ENCODE assay signal across 17 cellular contexts in the genomic region with DNA sequence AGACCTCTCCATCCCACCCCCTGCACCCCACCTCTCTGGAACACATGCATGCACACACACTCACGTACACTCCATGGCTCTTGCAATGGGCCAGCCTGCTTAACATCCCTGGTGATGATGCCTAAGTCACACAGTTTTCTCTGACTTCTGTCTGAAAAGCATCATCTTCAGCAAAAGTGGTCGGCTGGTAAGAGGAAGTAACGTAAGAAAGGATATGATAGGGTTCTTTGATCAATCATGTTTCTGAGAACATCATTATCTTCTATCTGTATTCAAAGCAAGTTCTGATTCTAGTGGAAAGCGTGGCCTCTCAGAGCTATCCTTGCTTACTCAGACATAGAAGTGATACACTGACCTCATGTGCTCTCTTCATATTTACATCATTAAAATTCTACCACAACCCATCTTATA. TPM values are rescaled to one million over a fixed set of nuclear protein-coding genes. Genes with fewer than 3 reads are reported as not detected.
DNase-seq lines count a peak whose midpoint lies in the region; ATAC-seq lines count a peak whose summit lies in the region.
"Had no signal": no experiment of that assay in that cellular context is flagged by ENCODE, and none has a peak within 500 bp of the region (broad histone marks: within the 10 kb centered on the region; RNA-seq: fewer than 3 reads in every experiment).

No MANE protein-coding gene starts in this region.

- peak; percentile 43 for DNase-seq in CD1c-positive myeloid dendritic cell (ENCODE audit: extremely low spot score)
- DNase-seq in T-cell = peak in 29 of 34 experiments; percentile 21 to 69 (median 46)
- DNase-seq in activated T-cell treated with anti-CD3 and anti-CD28 coated beads, Interleukin-2, amount 50 U/mL, for 24 hours = peak; percentile 56
- DNase-seq in effector memory CD4-positive, alpha-beta T cell = peak; percentile 4 to 29 (median 25)
- DNase-seq in NCI-H345 (lab: John Stamatoyannopoulos, UW) = no peak
- DNase-seq: adrenal gland, erythroblast, NCI-H1417 treated with DMSO at 0.1 percent for 48 hours, NCI-H446, SJCRH30 had no signal

- CTCF ChIA-PET in T-cell (lab: Charles Lee) = interaction anchor here in 1 of 2 donors (0.7 to 1.1 kb wide), 3 partner anchors 17 to 60 kb away, joined by 3 to 6 read pairs (median 4); no protein-coding TSS in a partner anchor

- peak overlapping the region; percentile 77 for H3K27ac ChIP-seq in effector memory CD4-positive, alpha-beta T cell (ENCODE audit: insufficient read depth, low read length, poor library complexity, severe bottlenecking)
- H3K27ac ChIP-seq: KMS-11, SJCRH30 had no signal

- H3K4me3 ChIP-seq in effector memory CD4-positive, alpha-beta T cell (ENCODE audit: insufficient read depth, low read depth, low read length, poor library complexity, severe bottlenecking) = no peak overlapping the region
- H3K4me3 ChIP-seq: adrenal gland, SJCRH30, skin epidermis had no signal

- no peaks in the 10 kb centered on the region for H3K27me3 Mint-ChIP-seq in T-cell
- H3K27me3 Mint-ChIP-seq in activated T-cell treated with anti-CD3 and anti-CD28 coated beads, Interleukin-2, amount 50 U/mL, for 24 hours = no peaks in the 10 kb centered on the region

- H3K9me3 Mint-ChIP-seq in T-cell = peaks cover 0 to under 1% (median 0%) of the 10 kb centered on the region in 3 donors
- peaks cover 8% of the 10 kb centered on the region for H3K9me3 Mint-ChIP-seq in activated T-cell treated with anti-CD3 and anti-CD28 coated beads, Interleukin-2, amount 50 U/mL, for 24 hours

- H3K9me3 ChIP-seq in effector memory CD4-positive, alpha-beta T cell (ENCODE audit: control insufficient read depth, low read length) = no peaks in the 10 kb centered on the region
- H3K9me3 ChIP-seq: adrenal gland, SJCRH30 had no signal

- peak; percentile 73 to 88 (median 78) for ATAC-seq in T-cell (replicated peaks in 1 of 4)
- ATAC-seq in HG02852 (IDR thresholded peaks at IDR 0.05; ENCODE audit: unreplicated experiment) = no peak
- ATAC-seq in GM18502 (IDR thresholded peaks at IDR 0.05; ENCODE audit: poor library complexity, unreplicated experiment) = no peak
- ATAC-seq in GM21526 (IDR thresholded peaks at IDR 0.05; ENCODE audit: low FRiP score, unreplicated experiment) = no peak
- ATAC-seq: HCT116 had no signal

- peaks cover 59 to 86% (median 84%) of the 10 kb centered on the region in 3 donors for H3K4me1 Mint-ChIP-seq in T-cell
- peaks cover 78% of the 10 kb centered on the region for H3K4me1 Mint-ChIP-seq in activated T-cell treated with anti-CD3 and anti-CD28 coated beads, Interleukin-2, amount 50 U/mL, for 24 hours (ENCODE audit: low read depth)

- H3K27ac Mint-ChIP-seq in T-cell = peak overlapping the region; percentile 87 to 93
- peak overlapping the region; percentile 98 for H3K27ac Mint-ChIP-seq in activated T-cell treated with anti-CD3 and anti-CD28 coated beads, Interleukin-2, amount 50 U/mL, for 24 hours
- H3K27ac Mint-ChIP-seq: mesothelial cell of epicardium had no signal

- no peaks in the 10 kb centered on the region for H3K36me3 Mint-ChIP-seq in T-cell
- H3K36me3 Mint-ChIP-seq in activated T-cell treated with anti-CD3 and anti-CD28 coated beads, Interleukin-2, amount 50 U/mL, for 24 hours (ENCODE audit: low read depth) = peaks cover 21% of the 10 kb centered on the region
- H3K36me3 Mint-ChIP-seq: mesothelial cell of epicardium had no signal

- POLR2A ChIA-PET in T-cell (lab: Charles Lee) = interaction anchor here (0.6 to 1.1 kb wide), 3 partner anchors 10 to 140 kb away, joined by 4 to 9 read pairs (median 9); no protein-coding TSS in a partner anchor

- H3K27me3 ChIP-seq in effector memory CD4-positive, alpha-beta T cell (replicated peaks; ENCODE audit: control insufficient read depth, insufficient read depth, low read length, poor library complexity, severe bottlenecking) = no peaks in the 10 kb centered on the region
- H3K27me3 ChIP-seq: adrenal gland, SJCRH30 had no signal

- peaks cover 38% of the 10 kb centered on the region for H3K4me1 ChIP-seq in effector memory CD4-positive, alpha-beta T cell (ENCODE audit: control insufficient read depth, insufficient read depth, low read length, poor library complexity, severe bottlenecking)
- H3K4me1 ChIP-seq: SJCRH30 had no signal

- peak overlapping the region; percentile 4 to 65 (median 59) for H3K4me3 Mint-ChIP-seq in T-cell
- H3K4me3 Mint-ChIP-seq in activated T-cell treated with anti-CD3 and anti-CD28 coated beads, Interleukin-2, amount 50 U/mL, for 24 hours = peak overlapping the region; percentile 79
- H3K4me3 Mint-ChIP-seq: mesothelial cell of epicardium had no signal

- H3K36me3 ChIP-seq in effector memory CD4-positive, alpha-beta T cell (ENCODE audit: control insufficient read depth, insufficient read depth, low read length) = no peaks in the 10 kb centered on the region
- H3K36me3 ChIP-seq: adrenal gland, SJCRH30 had no signal

RNA-seq across cellular contexts. Expression of gene NDUFV2, which starts 11.4 kb away (rescaled TPM):
- total RNA-seq in T-cell = 100 to 1,000 TPM; 148 to 201 (median 156) TPM

RNA-seq across cellular contexts. Expression of gene ANKRD12, which starts 45.5 kb away (rescaled TPM):
- 100 to 1,000 TPM; 183 to 211 (median 199) TPM for total RNA-seq in T-cell

Comparison
In these comparisons a context has a peak if more than half of its experiments do, and no peak if none do; other contexts are left out.
1. ATAC-seq: peak in T-cell (4 of 4); none in HG02852 (single experiment), GM18502 (single experiment) and GM21526 (single experiment).